In genomic region chr16:46982335-46982734, GRCh38 we compare ENCODE assay signal across 23 cellular contexts.
"Had no signal": no experiment of that assay in that cellular context is flagged by ENCODE, and none has a peak within 500 bp of the region (broad histone marks: within the 10 kb centered on the region; RNA-seq: fewer than 3 reads in every experiment).

No MANE protein-coding gene starts in this region.

- H3K9me3 ChIP-seq: ascending aorta, breast epithelium, left ventricle myocardium inferior, ovary, thoracic aorta, upper lobe of right lung had no signal

- H3K4me3 Mint-ChIP-seq: activated naive CD4-positive, alpha-beta T cell treated with anti-CD3 and anti-CD28 coated beads for 36 hours; activated naive CD8-positive, alpha-beta T cell treated with anti-CD3 and anti-CD28 coated beads, Interleukin-2, amount 50 U/mL, for 24 hours; activated T-helper 17 cell treated with anti-CD3 and anti-CD28 coated beads, Interleukin-2, amount 50 U/mL, for 72 hours; effector memory CD8-positive, alpha-beta T cell; naive B cell had no signal

- H3K4me3 ChIP-seq: ascending aorta, breast epithelium, left ventricle myocardium inferior, ovary, thoracic aorta, upper lobe of right lung had no signal

- H3K27me3 Mint-ChIP-seq: activated naive CD8-positive, alpha-beta T cell treated with anti-CD3 and anti-CD28 coated beads, Interleukin-2, amount 50 U/mL, for 24 hours; activated T-helper 17 cell treated with anti-CD3 and anti-CD28 coated beads, Interleukin-2, amount 50 U/mL, for 72 hours; effector memory CD8-positive, alpha-beta T cell; naive B cell had no signal

- H3K4me1 Mint-ChIP-seq: activated naive CD8-positive, alpha-beta T cell treated with anti-CD3 and anti-CD28 coated beads, Interleukin-2, amount 50 U/mL, for 24 hours; activated T-helper 17 cell treated with anti-CD3 and anti-CD28 coated beads, Interleukin-2, amount 50 U/mL, for 72 hours; naive B cell had no signal

- ATAC-seq: activated naive CD8-positive, alpha-beta T cell treated with anti-CD3 and anti-CD28 coated beads, Interleukin-2, amount 50 U/mL, for 24 hours; activated T-helper 17 cell treated with anti-CD3 and anti-CD28 coated beads, Interleukin-2, amount 50 U/mL, for 72 hours; effector memory CD8-positive, alpha-beta T cell; foreskin keratinocyte; upper lobe of right lung had no signal

- H3K36me3 Mint-ChIP-seq: naive B cell had no signal

- H3K27me3 ChIP-seq: ascending aorta, breast epithelium, foreskin keratinocyte, ovary, upper lobe of right lung had no signal

- H3K27ac ChIP-seq: ascending aorta, breast epithelium, foreskin keratinocyte, left ventricle myocardium inferior, ovary, thoracic aorta, upper lobe of right lung had no signal

- DNase-seq: activated CD4-positive, alpha-beta T cell treated with anti-CD3 and anti-CD28 coated beads, Interleukin-2, amount 50 U/mL, for 1 hour; activated CD4-positive, CD25-positive, alpha-beta regulatory T cell; activated naive CD4-positive, alpha-beta T cell treated with anti-CD3 and anti-CD28 coated beads for 36 hours; activated naive CD8-positive, alpha-beta T cell treated with anti-CD3 and anti-CD28 coated beads, Interleukin-2, amount 50 U/mL, for 24 hours; activated T-cell treated with anti-CD3 and anti-CD28 coated beads for 4 hours; cerebellar nuclear complex; dermis blood vessel endothelial cell; effector memory CD8-positive, alpha-beta T cell; foreskin keratinocyte; glutamatergic neuron; hypothalamus; kidney; left ventricle myocardium inferior; naive B cell; ovary; stimulated activated CD4-positive, alpha-beta T cell treated with anti-CD3 and anti-CD28 coated beads, Interleukin-12 subunit alpha, Interleukin-12 subunit beta, amount 100 ng/mL, for 4 hours; stimulated activated CD4-positive, alpha-beta T cell treated with anti-CD3 and anti-CD28 coated beads, Interleukin-2, amount 100 ng/mL, for 24 hours; upper lobe of right lung had no signal

- H3K9me3 Mint-ChIP-seq: activated naive CD4-positive, alpha-beta T cell treated with anti-CD3 and anti-CD28 coated beads for 36 hours; activated naive CD8-positive, alpha-beta T cell treated with anti-CD3 and anti-CD28 coated beads, Interleukin-2, amount 50 U/mL, for 24 hours; activated T-helper 17 cell treated with anti-CD3 and anti-CD28 coated beads, Interleukin-2, amount 50 U/mL, for 72 hours; effector memory CD8-positive, alpha-beta T cell; naive B cell had no signal

- FAIRE-seq: kidney, TTC549 had no signal

- H3K36me3 ChIP-seq: ascending aorta, breast epithelium, left ventricle myocardium inferior, ovary, thoracic aorta, upper lobe of right lung had no signal

- H3K4me1 ChIP-seq: ascending aorta, breast epithelium, foreskin keratinocyte, left ventricle myocardium inferior, upper lobe of right lung had no signal

- H3K27ac Mint-ChIP-seq: activated naive CD4-positive, alpha-beta T cell treated with anti-CD3 and anti-CD28 coated beads for 36 hours; activated naive CD8-positive, alpha-beta T cell treated with anti-CD3 and anti-CD28 coated beads, Interleukin-2, amount 50 U/mL, for 24 hours; activated T-helper 17 cell treated with anti-CD3 and anti-CD28 coated beads, Interleukin-2, amount 50 U/mL, for 72 hours; effector memory CD8-positive, alpha-beta T cell had no signal
